In the genomic region with DNA sequence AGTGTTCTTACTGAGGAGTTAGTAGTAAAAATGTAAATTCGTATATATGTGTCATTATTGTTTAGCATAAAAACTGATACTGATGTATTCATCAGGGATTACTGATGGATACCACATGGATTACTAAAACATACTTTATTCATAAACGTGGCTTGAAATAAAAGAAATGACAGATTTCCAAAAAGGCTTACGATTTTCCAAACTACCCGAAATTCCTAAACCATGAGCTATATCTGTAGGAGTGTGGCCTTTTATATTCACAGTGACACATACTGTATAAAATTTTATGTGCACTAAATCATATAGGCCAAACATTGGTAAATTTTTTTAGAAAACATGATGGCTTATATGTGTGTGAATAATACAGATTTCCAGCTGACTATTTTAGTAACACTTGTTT, we compare ENCODE assay signal across 9 cellular contexts. TPM values are rescaled to one million over a fixed set of nuclear protein-coding genes. Genes with fewer than 3 reads are reported as not detected.
DNase-seq lines count a peak whose midpoint lies in the region; ATAC-seq, FAIRE-seq and TF ChIP-seq lines count a peak whose summit lies in the region.
"Had no signal": no experiment of that assay in that cellular context is flagged by ENCODE, and none has a peak within 500 bp of the region (broad histone marks: within the 10 kb centered on the region; RNA-seq: fewer than 3 reads in every experiment).

No MANE protein-coding gene starts in this region.

- H3K14ac ChIP-seq in IMR-90 (replicated peaks; ENCODE audit: low read depth, low read length): no peak overlapping the region

- no peak overlapping the region for H2AK5ac ChIP-seq in IMR-90 (ENCODE audit: low read depth, low read length)

- no peak overlapping the region for H3K56ac ChIP-seq in IMR-90 (ENCODE audit: extremely low read depth, insufficient read depth, low read length)

- H2BK20ac ChIP-seq in IMR-90 (ENCODE audit: low read depth, low read length): no peak overlapping the region

- no peak for ATAC-seq in CD4-positive, CD25-positive, alpha-beta regulatory T cell (ENCODE audit: low read depth in 2 of 2)
- ATAC-seq in IMR-90 (ENCODE audit: low read depth): peak; percentile 19
- ATAC-seq in GM12878: no peak
- ATAC-seq in natural killer cell: no peak
- no peak for ATAC-seq in gastroesophageal sphincter

- H3K79me2 ChIP-seq in GM12878 (ENCODE audit: control insufficient read depth, insufficient read depth, low read length): peaks cover 99% of the 10 kb centered on the region

- SMC1A ChIA-PET in GM12878 (lab: Charles Lee; ENCODE audit: uncharacterized antibody, unreplicated experiment): interaction anchor here (0.7 to 2.0 kb wide), 22 partner anchors 10 to 477 kb away, joined by 3 to 9 read pairs (median 3); no protein-coding TSS in a partner anchor

- no peak overlapping the region for H4K8ac ChIP-seq in IMR-90 (ENCODE audit: low read depth in 2 of 2, low read length in 2 of 2)

- no peaks in the 10 kb centered on the region for H3K27me3 ChIP-seq in CD4-positive, CD25-positive, alpha-beta regulatory T cell (ENCODE audit: control insufficient read depth, insufficient read depth, low read length)
- H3K27me3 ChIP-seq in IMR-90 (ENCODE audit: control insufficient read depth, insufficient read depth, low read length): no peaks in the 10 kb centered on the region
- no peaks in the 10 kb centered on the region for H3K27me3 ChIP-seq in GM12878 (replicated peaks in 1 of 2; ENCODE audit: control insufficient read depth in 2 of 2, insufficient read depth in 2 of 2, low read length in 1 of 2)
- no peaks in the 10 kb centered on the region for H3K27me3 ChIP-seq in gastroesophageal sphincter
- no peaks in the 10 kb centered on the region for H3K27me3 ChIP-seq in effector memory CD4-positive, alpha-beta T cell (replicated peaks; ENCODE audit: control insufficient read depth, insufficient read depth, low read length, poor library complexity, severe bottlenecking)

- H3K4me1 ChIP-seq in CD4-positive, CD25-positive, alpha-beta regulatory T cell (ENCODE audit: control insufficient read depth, insufficient read depth, low read length, poor library complexity, severe bottlenecking): peaks cover 67% of the 10 kb centered on the region
- peaks cover 6% of the 10 kb centered on the region for H3K4me1 ChIP-seq in IMR-90 (ENCODE audit: control insufficient read depth, insufficient read depth, low read length)
- H3K4me1 ChIP-seq in GM12878 (ENCODE audit: control insufficient read depth, insufficient read depth, low read length): no peaks in the 10 kb centered on the region
- H3K4me1 ChIP-seq in gastroesophageal sphincter: peaks cover 11 to 80% (median 22%) of the 10 kb centered on the region in 3 donors
- H3K4me1 ChIP-seq in effector memory CD4-positive, alpha-beta T cell (ENCODE audit: control insufficient read depth, insufficient read depth, low read length, poor library complexity, severe bottlenecking): peaks cover 8% of the 10 kb centered on the region

- dilution Hi-C loops in IMR-90 (cut with HindIII; ENCODE audit: low sequenced_read_pairs, unreplicated experiment): no loop called here

- H3K4me3 ChIP-seq in CD4-positive, CD25-positive, alpha-beta regulatory T cell (ENCODE audit: low read depth, low read length): peak overlapping the region; percentile 98
- H3K4me3 ChIP-seq in IMR-90 (ENCODE audit: insufficient read depth, low read depth, low read length) (peak overlapping the region; percentile 54; the same call in 1 of the 2 replicates), GM12878 (peak overlapping the region; percentile 96; the same call in 1 of the 2 replicates), gastroesophageal sphincter (peak overlapping the region in 1 of 2 donors; percentile 90)
- H3K4me3 ChIP-seq in effector memory CD4-positive, alpha-beta T cell (ENCODE audit: insufficient read depth, low read depth, low read length, poor library complexity, severe bottlenecking): no peak overlapping the region

- peaks cover 49 to 81% (median 65%) of the 10 kb centered on the region in 4 donors for H3K4me1 Mint-ChIP-seq in CD4-positive, CD25-positive, alpha-beta regulatory T cell
- H3K4me1 Mint-ChIP-seq in natural killer cell: peaks cover 76 to 85% of the 10 kb centered on the region in 2 donors

- H3K27me3 Mint-ChIP-seq in CD4-positive, CD25-positive, alpha-beta regulatory T cell: no peaks in the 10 kb centered on the region
- no peaks in the 10 kb centered on the region for H3K27me3 Mint-ChIP-seq in natural killer cell (ENCODE audit: low read depth in 2 of 2)

- no peak for FAIRE-seq in GM12878 (lab: Jason Lieb, UNC)

- POLR2A ChIA-PET in IMR-90 (lab: Charles Lee; ENCODE audit: unreplicated experiment) (no interaction called here), GM12878 (lab: Charles Lee) (interaction anchor here (0.8 to 1.5 kb wide), 6 partner anchors 10 to 192 kb away, joined by 3 to 6 read pairs (median 4); no protein-coding TSS in a partner anchor)

- TF ChIP-seq EP300 in GM12878 (IDR thresholded peaks at IDR 0.05; ENCODE audit: borderline replicate concordance in 1 of 2, control insufficient read depth in 1 of 2, low read depth in 2 of 2, low read length in 2 of 2) (no peak), gastroesophageal sphincter (IDR thresholded peaks at IDR 0.05) (no peak)

- in situ Hi-C loops in IMR-90 (cut with MboI; ENCODE audit: low sequenced_read_pairs) (no loop called here), GM12878 (cut with MboI) (no loop called here)

- H2AFZ ChIP-seq in IMR-90 (replicated peaks; ENCODE audit: low read length, poor library complexity) (no peak overlapping the region), GM12878 (ENCODE audit: control insufficient read depth, low read depth, low read length) (no peak overlapping the region)

- no peak for TF ChIP-seq POLR2A in IMR-90 (IDR thresholded peaks at IDR 0.05; ENCODE audit: low read depth, low read length)
- no peak for TF ChIP-seq POLR2A in GM12878 (IDR thresholded peaks at IDR 0.05; ENCODE audit: low read depth, low read length)
- TF ChIP-seq POLR2A in gastroesophageal sphincter (IDR thresholded peaks at IDR 0.05): no peak

- H3K36me3 ChIP-seq in CD4-positive, CD25-positive, alpha-beta regulatory T cell (ENCODE audit: control insufficient read depth, insufficient read depth, low read length): peaks cover 6% of the 10 kb centered on the region
- H3K36me3 ChIP-seq in IMR-90 (ENCODE audit: control insufficient read depth, insufficient read depth, low read length): peaks cover 6% of the 10 kb centered on the region
- no peaks in the 10 kb centered on the region; a peak in 1 of 4 replicates for H3K36me3 ChIP-seq in GM12878 (ENCODE audit: control insufficient read depth in 2 of 2, insufficient read depth in 2 of 2, low read length in 1 of 2)
- no peaks in the 10 kb centered on the region for H3K36me3 ChIP-seq in gastroesophageal sphincter
- H3K36me3 ChIP-seq in effector memory CD4-positive, alpha-beta T cell (ENCODE audit: control insufficient read depth, insufficient read depth, low read length): peaks cover 4% of the 10 kb centered on the region

- CTCF ChIA-PET in IMR-90 (lab: Yijun Ruan, JAX): interaction anchor here (0.5 to 1.1 kb wide), 2 partner anchors 9 to 61 kb away, joined by 3 read pairs; no protein-coding TSS in a partner anchor
- CTCF ChIA-PET in GM12878 (lab: Yijun Ruan, JAX): interaction anchor here (0.7 to 3.7 kb wide), 10 partner anchors 10 to 129 kb away, joined by 3 to 15 read pairs (median 4); no protein-coding TSS in a partner anchor

- H3K4ac ChIP-seq in IMR-90 (ENCODE audit: low read depth, low read length): no peak overlapping the region

- BruUV-seq in IMR-90 (replicated peaks; lab: Mats Ljungman, UMichigan): no TSS peak
- BruUV-seq in GM12878 (replicated peaks; lab: Mats Ljungman, UMichigan): no TSS peak

- no peak overlapping the region for H3K27ac ChIP-seq in CD4-positive, CD25-positive, alpha-beta regulatory T cell (ENCODE audit: insufficient read depth, low read length, poor library complexity, severe bottlenecking)
- H3K27ac ChIP-seq in IMR-90 (ENCODE audit: insufficient read depth, low read length): no peak overlapping the region
- no peak overlapping the region for H3K27ac ChIP-seq in GM12878 (ENCODE audit: control insufficient read depth, insufficient read depth)
- no peak overlapping the region for H3K27ac ChIP-seq in gastroesophageal sphincter
- H3K27ac ChIP-seq in effector memory CD4-positive, alpha-beta T cell (ENCODE audit: insufficient read depth, low read length, poor library complexity, severe bottlenecking): no peak overlapping the region

- H4K5ac ChIP-seq in IMR-90 (ENCODE audit: low read depth, low read length): no peak overlapping the region

- no peaks in the 10 kb centered on the region; the same call in 1 of the 2 replicates for H3K9me1 ChIP-seq in IMR-90 (ENCODE audit: insufficient read depth, low read length)

- no peak for DNase-seq in CD4-positive, CD25-positive, alpha-beta regulatory T cell
- peak; percentile 69 for DNase-seq in IMR-90
- no peak for DNase-seq in GM12878 (ENCODE audit: low read depth, low spot score)
- DNase-seq in natural killer cell: no peak
- no peak for DNase-seq in effector memory CD4-positive, alpha-beta T cell
- no peak for DNase-seq in NCI-H1417 (lab: John Stamatoyannopoulos, UW)
- no peak for DNase-seq in hypothalamus (lab: John Stamatoyannopoulos, UW)
- DNase-seq: NCI-H2107 had no signal

- peaks cover 0 to 5% of the 10 kb centered on the region in 2 experiments; a peak in 2 of 4 replicates for H3K79me1 ChIP-seq in IMR-90 (ENCODE audit: low read depth in 1 of 2, low read length in 2 of 2)

- TF ChIP-seq CTCF in IMR-90 (conservative IDR thresholded peaks at IDR 0.05; ENCODE audit: low read depth, low read length) (no peak), GM12878 (IDR thresholded peaks at IDR 0.05 in 2 of 3, conservative IDR thresholded peaks at IDR 0.05 in 1 of 3; ENCODE audit: control insufficient read depth in 2 of 3, extremely low read depth in 1 of 3, insufficient read depth in 1 of 3, low read depth in 3 of 3, low read length in 3 of 3) (no peak), natural killer cell (IDR thresholded peaks at IDR 0.05) (no peak), gastroesophageal sphincter (IDR thresholded peaks at IDR 0.05) (no peak)

- no peak overlapping the region for H3K9ac ChIP-seq in IMR-90 (ENCODE audit: low read depth, low read length)
- H3K9ac ChIP-seq in GM12878 (ENCODE audit: control insufficient read depth, insufficient read depth, low read length): no peak overlapping the region

- intact Hi-C loops in IMR-90 (cut with micrococcal nuclease) (loop anchor here (2.0 kb wide), 1 partner anchor 34 kb away; no protein-coding TSS in a partner anchor), GM12878 (cut with micrococcal nuclease; ENCODE audit: unreplicated experiment) (loop anchor here (5.0 kb wide), 3 partner anchors 82 to 188 kb away; partner anchors contain the start of gene SELENOT), natural killer cell (cut with micrococcal nuclease) (no loop called here)

- H2AK9ac ChIP-seq in IMR-90 (replicated peaks; ENCODE audit: low read depth, low read length, poor library complexity): no peak overlapping the region

- H3K18ac ChIP-seq in IMR-90 (ENCODE audit: low read depth, low read length): no peak overlapping the region

- H3K4me3 Mint-ChIP-seq in CD4-positive, CD25-positive, alpha-beta regulatory T cell: peak overlapping the region; percentile 1 to 87 (median 52)
- peak overlapping the region; percentile 92 for H3K4me3 Mint-ChIP-seq in natural killer cell

- H3K4me2 ChIP-seq in IMR-90 (ENCODE audit: low read depth, low read length): peak overlapping the region; percentile 99
- peak overlapping the region; percentile 47; the same call in 1 of the 2 replicates for H3K4me2 ChIP-seq in GM12878 (ENCODE audit: control insufficient read depth, insufficient read depth)

- no peak overlapping the region for H3K27ac Mint-ChIP-seq in CD4-positive, CD25-positive, alpha-beta regulatory T cell
- H3K27ac Mint-ChIP-seq in natural killer cell: peak overlapping the region in 1 of 2 donors; percentile 57

- no peaks in the 10 kb centered on the region for H3K9me3 Mint-ChIP-seq in CD4-positive, CD25-positive, alpha-beta regulatory T cell
- no peaks in the 10 kb centered on the region for H3K9me3 Mint-ChIP-seq in natural killer cell

- no peaks in the 10 kb centered on the region for H3K9me3 ChIP-seq in CD4-positive, CD25-positive, alpha-beta regulatory T cell (ENCODE audit: control insufficient read depth in 2 of 2, low read length in 2 of 2)
- H3K9me3 ChIP-seq in IMR-90 (ENCODE audit: control insufficient read depth, insufficient read depth, low read length) (no peaks in the 10 kb centered on the region), GM12878 (replicated peaks; ENCODE audit: control insufficient read depth, insufficient read depth, low read length) (no peaks in the 10 kb centered on the region), gastroesophageal sphincter (no peaks in the 10 kb centered on the region)
- H3K9me3 ChIP-seq in effector memory CD4-positive, alpha-beta T cell (ENCODE audit: control insufficient read depth, low read length): no peaks in the 10 kb centered on the region

- H4K20me1 ChIP-seq in IMR-90 (ENCODE audit: insufficient read depth, low read length) (peaks cover 89% of the 10 kb centered on the region), GM12878 (ENCODE audit: control insufficient read depth, insufficient read depth) (peaks cover 3% of the 10 kb centered on the region)

- no peak overlapping the region; the same call in 1 of the 2 replicates for H3K23ac ChIP-seq in IMR-90 (ENCODE audit: low read depth, low read length)

- no peak overlapping the region for H2BK120ac ChIP-seq in IMR-90 (ENCODE audit: low read depth, low read length)

- H3K36me3 Mint-ChIP-seq in CD4-positive, CD25-positive, alpha-beta regulatory T cell: peaks cover 6% of the 10 kb centered on the region
- no peaks in the 10 kb centered on the region for H3K36me3 Mint-ChIP-seq in natural killer cell

- WGBS in IMR-90 (ENCODE audit: extremely low coverage in 2 of 2, insufficient read length in 1 of 2), 2 experiments: no CpG with 5 or more reads among the region's 4 CpGs
- 83% methylated on average over 4 of the region's 4 CpGs for whole genome bisulfite sequencing in GM12878 (ENCODE audit: insufficient coverage, insufficient replicate concordance, low lambda C conversion rate, missing lambda C conversion rate)
- 14 to 31% methylated on average over 4 of the region's 4 CpGs for WGBS in gastroesophageal sphincter (ENCODE audit: low coverage in 1 of 2), 2 donors

- H2BK5ac ChIP-seq in IMR-90 (ENCODE audit: low read depth, low read length, poor library complexity, severe bottlenecking): peak overlapping the region; percentile 65

- TF ChIP-seq RAD21 in IMR-90 (IDR thresholded peaks at IDR 0.05; ENCODE audit: low read length) (no peak), GM12878 (IDR thresholded peaks at IDR 0.05; ENCODE audit: insufficient read depth, low read depth, low read length) (no peak)

- RAD21 ChIA-PET in GM12878 (lab: Charles Lee; ENCODE audit: unreplicated experiment): interaction anchor here (0.6 to 2.2 kb wide), 8 partner anchors 10 to 191 kb away, joined by 3 to 8 read pairs (median 5); no protein-coding TSS in a partner anchor

- no peak overlapping the region for H4K91ac ChIP-seq in IMR-90 (ENCODE audit: insufficient read depth, low read depth, low read length)

- H2BK15ac ChIP-seq in IMR-90 (ENCODE audit: low read depth, low read length): no peak overlapping the region

RNA-seq across cellular contexts. Expression of gene TSC22D2, which starts 6.9 kb away (rescaled TPM):
- total RNA-seq in CD4-positive, CD25-positive, alpha-beta regulatory T cell: 49.0 TPM
- 1 to 10 TPM; 4.9 to 6.8 (median 6.4) TPM for polyA plus RNA-seq in CD4-positive, CD25-positive, alpha-beta regulatory T cell
- total RNA-seq in IMR-90 (2012; rRNA removed) (12.2 and 15.8 TPM in 2 replicates), GM12878 (2014; rRNA removed) (7.0 and 7.4 TPM in 2 replicates), GM12878 (2014; rRNA removed; fragmentation: Illumina TruSeq; extraction: Trizol) (11.0 and 11.2 TPM in 2 replicates), GM12878 (2021) (16.1 and 17.1 TPM in 2 replicates), natural killer cell (10 to 100 TPM; 50.1 to 66.3 (median 63.0) TPM), gastroesophageal sphincter (10 to 100 TPM; 15.4 to 30.0 (median 26.0) TPM)
- polyA plus RNA-seq in IMR-90 (2012; rRNA removed) (16.7 and 20.5 TPM in 2 replicates), GM12878 (2011; rRNA removed) (11.8 and 16.7 TPM in 2 replicates), GM12878 (2014; fragmentation: Illumina TruSeq; extraction: Trizol) (13.9 and 18.7 TPM in 2 replicates), GM12878 (2014; fragmentation: Nextera tagmentation; extraction: Ambion mirVana) (10 to 100 TPM; 10.5 to 19.4 TPM), GM12878 (2014; rRNA removed) (5.6 and 8.2 TPM in 2 replicates), GM12878 (2016; fragmentation: Nextera tagmentation; extraction: Ambion mirVana) (1 to 10 TPM; 8.1 to 9.5 TPM)
- 6.3 and 8.5 TPM in 2 replicates for polyA plus RNA-seq in IMR-90 (2012; cell fraction: cytosol; rRNA removed)
- polyA plus RNA-seq in IMR-90 (2012; cell fraction: nucleus; rRNA removed; ENCODE audit: low replicate concordance): 8.2 and 33.9 TPM in 2 replicates
- total RNA-seq in GM12878 (2013; cell fraction: nucleolus; rRNA removed): 34.3 and 34.9 TPM in 2 replicates
- polyA plus RNA-seq in GM12878 (2011; ENCODE audit: low read depth): 9.2 TPM
- 4.1 and 4.8 TPM in 2 replicates for polyA plus RNA-seq in GM12878 (2011; cell fraction: cytosol; rRNA removed)
- 16.7 and 21.0 TPM in 2 replicates for polyA plus RNA-seq in GM12878 (2011; cell fraction: nucleus; rRNA removed)
- polyA plus RNA-seq in GM12878 (2012): 9.0 and 9.3 TPM in 2 replicates
- polyA minus RNA-seq in GM12878 (2011; rRNA and poly(A)+ RNA removed): 24.2 and 29.4 TPM in 2 replicates
- polyA minus RNA-seq in GM12878 (2011; cell fraction: cytosol; rRNA and poly(A)+ RNA removed): 11.4 and 12.9 TPM in 2 replicates
- 37.1 and 70.3 TPM in 2 replicates for polyA minus RNA-seq in GM12878 (2011; cell fraction: nucleus; rRNA and poly(A)+ RNA removed)
